8 cellular contexts compared by ENCODE assay signal in genomic region chr12:57888407-57889157, GRCh38. TPM values are rescaled to one million over a fixed set of nuclear protein-coding genes. Genes with fewer than 3 reads are reported as not detected.
DNase-seq lines count a peak whose midpoint lies in the region; ATAC-seq and TF ChIP-seq lines count a peak whose summit lies in the region.

No MANE protein-coding gene starts in this region.

- H3K4me3 Mint-ChIP-seq in activated naive CD4-positive, alpha-beta T cell treated with anti-CD3 and anti-CD28 coated beads for 36 hours, result no peak overlapping the region
- H3K4me3 Mint-ChIP-seq in brain, result peak overlapping the region; percentile 29 to 57 (median 44)

- no peak for ATAC-seq in body of pancreas

- DNase-seq in activated naive CD4-positive, alpha-beta T cell treated with anti-CD3 and anti-CD28 coated beads for 36 hours, result peak; percentile 77
- DNase-seq in activated naive CD4-positive, alpha-beta T cell (lab: John Stamatoyannopoulos, UW), result no peak
- DNase-seq in NCI-H748 treated with DMSO at 0.1 percent for 48 hours (lab: John Stamatoyannopoulos, UW) (peak; percentile 84), kidney tubule cell (ENCODE audit: low spot score) (peak; percentile 70), body of pancreas (no peak), amniotic stem cell (lab: John Stamatoyannopoulos, UW) (no peak)

- intact Hi-C loops in activated naive CD4-positive, alpha-beta T cell treated with anti-CD3 and anti-CD28 coated beads for 36 hours (cut with micrococcal nuclease), result loop anchor here (1.0 kb wide), 1 partner anchor 11 kb away; no protein-coding TSS in a partner anchor
- intact Hi-C loops in body of pancreas (cut with DNase I), result no loop called here

- H3K9me3 ChIP-seq in subcutaneous abdominal adipose tissue (ENCODE audit: control insufficient read depth in 5 of 5, low read length in 5 of 5) (peaks cover 0 to 3% (median 0%) of the 10 kb centered on the region in 5 donors), body of pancreas (no peaks in the 10 kb centered on the region)

- H3K9me3 Mint-ChIP-seq in activated naive CD4-positive, alpha-beta T cell treated with anti-CD3 and anti-CD28 coated beads for 36 hours, result peaks cover 5% of the 10 kb centered on the region
- peaks cover 4 to 20% (median 16%) of the 10 kb centered on the region in 5 experiments for H3K9me3 Mint-ChIP-seq in brain

- WGBS in body of pancreas, 2 donors, result 58% methylated on average over 13 to 15 of the region's 15 CpGs

- no peaks in the 10 kb centered on the region for H3K27me3 Mint-ChIP-seq in activated naive CD4-positive, alpha-beta T cell treated with anti-CD3 and anti-CD28 coated beads for 36 hours (ENCODE audit: low read depth)
- peaks cover 2% of the 10 kb centered on the region for H3K27me3 Mint-ChIP-seq in brain

- peak overlapping the region in 2 of 5 donors; percentile 54 to 57 for H3K9ac ChIP-seq in subcutaneous abdominal adipose tissue (ENCODE audit: low read length in 5 of 5)

- H3K4me1 Mint-ChIP-seq in activated naive CD4-positive, alpha-beta T cell treated with anti-CD3 and anti-CD28 coated beads for 36 hours (ENCODE audit: low read depth), result peaks cover 15% of the 10 kb centered on the region
- H3K4me1 Mint-ChIP-seq in brain, result peaks cover 73% of the 10 kb centered on the region

- H3K27ac Mint-ChIP-seq in activated naive CD4-positive, alpha-beta T cell treated with anti-CD3 and anti-CD28 coated beads for 36 hours, result peak overlapping the region; percentile 47
- peak overlapping the region; percentile 86 to 100 (median 96) for H3K27ac Mint-ChIP-seq in brain

- no peak for TF ChIP-seq POLR2A in body of pancreas (IDR thresholded peaks at IDR 0.05)

- H3K27ac ChIP-seq in subcutaneous abdominal adipose tissue (ENCODE audit: low read depth, low read length), result peak overlapping the region; percentile 86
- H3K27ac ChIP-seq in body of pancreas, result peak overlapping the region in 2 of 4 donors; percentile 32 to 34

- CTCF ChIA-PET in activated naive CD4-positive, alpha-beta T cell treated with anti-CD3 and anti-CD28 coated beads for 36 hours (lab: Charles Lee), result interaction anchor here (0.5 to 2.0 kb wide), 6 partner anchors 11 to 57 kb away, joined by 3 to 8 read pairs (median 5); no protein-coding TSS in a partner anchor

- H3K36me3 ChIP-seq in subcutaneous abdominal adipose tissue (ENCODE audit: control insufficient read depth in 5 of 5, insufficient read depth in 5 of 5, low read length in 5 of 5), result no peaks in the 10 kb centered on the region
- no peaks in the 10 kb centered on the region for H3K36me3 ChIP-seq in body of pancreas (replicated peaks in 1 of 2; ENCODE audit: insufficient read depth in 1 of 2, low read depth in 2 of 2)

- no peaks in the 10 kb centered on the region for H3K27me3 ChIP-seq in subcutaneous abdominal adipose tissue (ENCODE audit: control insufficient read depth in 5 of 5, insufficient read depth in 4 of 5, low read length in 5 of 5)
- H3K27me3 ChIP-seq in body of pancreas, result no peaks in the 10 kb centered on the region

- H3K4me1 ChIP-seq in subcutaneous abdominal adipose tissue (ENCODE audit: control insufficient read depth in 5 of 5, insufficient read depth in 5 of 5, low read length in 5 of 5), result peaks cover 24 to 51% (median 49%) of the 10 kb centered on the region in 5 donors
- H3K4me1 ChIP-seq in body of pancreas, result peaks cover 17% of the 10 kb centered on the region

- H3K4me3 ChIP-seq in subcutaneous abdominal adipose tissue (ENCODE audit: low read depth in 1 of 5, low read length in 5 of 5) (peak overlapping the region in 3 of 5 donors; percentile 29 to 48 (median 31)), body of pancreas (no peak overlapping the region)

- TF ChIP-seq CTCF in brain (conservative IDR thresholded peaks at IDR 0.05) (no peak), body of pancreas (IDR thresholded peaks at IDR 0.05) (no peak)

- H3K36me3 Mint-ChIP-seq in activated naive CD4-positive, alpha-beta T cell treated with anti-CD3 and anti-CD28 coated beads for 36 hours (ENCODE audit: low read depth), result peaks cover 3% of the 10 kb centered on the region
- peaks cover 4% of the 10 kb centered on the region for H3K36me3 Mint-ChIP-seq in brain

RNA-seq across cellular contexts. Expression of gene CTDSP2, which starts 42.1 kb away (rescaled TPM):
- total RNA-seq in activated naive CD4-positive, alpha-beta T cell treated with anti-CD3 and anti-CD28 coated beads for 36 hours, result 10 to 100 TPM; 94.6 to 99.8 TPM
- 67.6 TPM for polyA plus RNA-seq in brain (ENCODE audit: insufficient read depth, low read depth, low replicate concordance)
- 100 to 1,000 TPM in 1 of 2 donors, 10 to 100 TPM in 1; 82.1 to 125 TPM for total RNA-seq in body of pancreas

RNA-seq across cellular contexts. Expression of gene ATP23, which starts 52.8 kb away (rescaled TPM):
- total RNA-seq in activated naive CD4-positive, alpha-beta T cell treated with anti-CD3 and anti-CD28 coated beads for 36 hours, result 10 to 100 TPM; 11.3 to 11.9 TPM
- polyA plus RNA-seq in brain (ENCODE audit: insufficient read depth, low read depth, low replicate concordance), result 9.6 TPM
- 1 to 10 TPM; 3.6 to 5.4 TPM for total RNA-seq in body of pancreas

Comparison
In these comparisons a context has a peak if more than half of its experiments do, and no peak if none do; other contexts are left out.
1. DNase-seq: peak in activated naive CD4-positive, alpha-beta T cell treated with anti-CD3 and anti-CD28 coated beads for 36 hours (single experiment), NCI-H748 treated with DMSO at 0.1 percent for 48 hours (single experiment) and kidney tubule cell (single experiment); none in activated naive CD4-positive, alpha-beta T cell (0 of 4), body of pancreas (0 of 4) and amniotic stem cell (single experiment).
2. H3K4me3 ChIP-seq: peak in subcutaneous abdominal adipose tissue (3 of 5); none in body of pancreas (0 of 2).